In genomic region chr14:106694638-106695393, GRCh38 we compare ENCODE assay signal across 8 cellular contexts.
DNase-seq lines count a peak whose midpoint lies in the region; ATAC-seq and TF ChIP-seq lines count a peak whose summit lies in the region.

No MANE protein-coding gene starts in this region.

- H2BK120ac ChIP-seq in neuronal stem cell (ENCODE audit: low read depth, low read length), result no peak overlapping the region

- H3K79me2 ChIP-seq in Loucy (ENCODE audit: insufficient read depth, low read length), result no peaks in the 10 kb centered on the region

- no peak overlapping the region for H3K9ac ChIP-seq in Loucy (ENCODE audit: low read depth, low read length, poor library complexity, severe bottlenecking)
- no peak overlapping the region for H3K9ac ChIP-seq in neuronal stem cell (ENCODE audit: low read depth, low read length, poor library complexity)

- no peak overlapping the region for H2AFZ ChIP-seq in Loucy (ENCODE audit: low read length)
- H2AFZ ChIP-seq in neuronal stem cell (ENCODE audit: low read length), result no peak overlapping the region

- H3K27ac ChIP-seq in right cardiac atrium (ENCODE audit: low read length) (no peak overlapping the region), aorta (ENCODE audit: low read depth in 1 of 2, low read length in 2 of 2) (no peak overlapping the region), neuronal stem cell (replicated peaks; ENCODE audit: low read length) (no peak overlapping the region)

- no peak overlapping the region for H2AK5ac ChIP-seq in neuronal stem cell (ENCODE audit: low read depth, low read length)

- no peak overlapping the region for H2BK5ac ChIP-seq in neuronal stem cell (ENCODE audit: low read length)

- 48% methylated on average over 19 of the region's 19 CpGs for WGBS in right cardiac atrium
- WGBS in aorta, 2 donors, result 53 to 65% methylated on average over 9 to 19 of the region's 19 CpGs
- WGBS in neuronal stem cell (ENCODE audit: extremely low coverage in 2 of 2, insufficient read length in 2 of 2, insufficient replicate concordance in 1 of 2), 2 donors, result no CpG with 5 or more reads among the region's 19 CpGs

- no peaks in the 10 kb centered on the region for H4K20me1 ChIP-seq in Loucy (ENCODE audit: insufficient read depth, low read length, poor library complexity, severe bottlenecking)

- H3K36me3 ChIP-seq in Loucy (ENCODE audit: insufficient read depth, low read length) (no peaks in the 10 kb centered on the region), aorta (ENCODE audit: control insufficient read depth in 1 of 2, insufficient read depth in 2 of 2, low read length in 1 of 2) (no peaks in the 10 kb centered on the region), neuronal stem cell (replicated peaks in 1 of 2; ENCODE audit: control insufficient read depth in 2 of 2, insufficient read depth in 2 of 2, low read length in 2 of 2) (no peaks in the 10 kb centered on the region)

- no peaks in the 10 kb centered on the region for H3K79me1 ChIP-seq in neuronal stem cell (ENCODE audit: low read depth, low read length)

- H3K4me2 ChIP-seq in Loucy (ENCODE audit: low read depth, low read length, poor library complexity, severe bottlenecking), result no peak overlapping the region
- no peak overlapping the region for H3K4me2 ChIP-seq in neuronal stem cell (ENCODE audit: insufficient read depth, low read length, poor library complexity, severe bottlenecking)

- H3K27me3 ChIP-seq in Loucy (ENCODE audit: insufficient read depth, low read length, poor library complexity, severe bottlenecking) (no peaks in the 10 kb centered on the region), right cardiac atrium (ENCODE audit: control insufficient read depth, insufficient read depth) (no peaks in the 10 kb centered on the region), aorta (ENCODE audit: control insufficient read depth in 1 of 2, insufficient read depth in 2 of 2, low read length in 1 of 2) (no peaks in the 10 kb centered on the region), neuronal stem cell (ENCODE audit: control insufficient read depth in 3 of 3, insufficient read depth in 3 of 3, low read depth in 1 of 3, low read length in 3 of 3) (no peaks in the 10 kb centered on the region)

- no peak overlapping the region for H3K14ac ChIP-seq in neuronal stem cell (ENCODE audit: low read length)

- H2BK15ac ChIP-seq in neuronal stem cell (ENCODE audit: low read length), result no peak overlapping the region

- peaks cover 8% of the 10 kb centered on the region; the same call in 1 of the 2 replicates for H3F3A ChIP-seq in Loucy (ENCODE audit: low read depth)

- H4K8ac ChIP-seq in neuronal stem cell (ENCODE audit: low read depth, low read length), result no peak overlapping the region

- intact Hi-C loops in right cardiac atrium (cut with DNase I), result no loop called here
- intact Hi-C loops in aorta (cut with DNase I), result no loop called here

- no peak overlapping the region for H3K18ac ChIP-seq in neuronal stem cell (ENCODE audit: low read length)

- H3K9me2 ChIP-seq in Loucy (replicated peaks; ENCODE audit: low read depth, low read length), result no peaks in the 10 kb centered on the region

- no peak overlapping the region for H3K4me3 ChIP-seq in Loucy (ENCODE audit: low read length, poor library complexity, severe bottlenecking)
- H3K4me3 ChIP-seq in right cardiac atrium (ENCODE audit: low read length), result no peak overlapping the region
- H3K4me3 ChIP-seq in aorta (ENCODE audit: low read length in 2 of 2), result no peak overlapping the region
- no peak overlapping the region for H3K4me3 ChIP-seq in neuronal stem cell (ENCODE audit: low read length in 2 of 2)

- no peak overlapping the region for H4K91ac ChIP-seq in neuronal stem cell (ENCODE audit: low read depth, low read length, poor library complexity)

- no peak overlapping the region for H3K4ac ChIP-seq in neuronal stem cell (ENCODE audit: low read length)

- DNase-seq in activated CD4-positive, alpha-beta T cell treated with anti-CD3 and anti-CD28 coated beads for 48 hours, result peak; percentile 85
- DNase-seq in right cardiac atrium, result peak in 2 of 3 donors; percentile 39 to 68
- peak; percentile 63 to 75 for DNase-seq in aorta
- DNase-seq in occipital lobe (lab: John Stamatoyannopoulos, UW), result no peak
- DNase-seq in NCI-H446 (lab: John Stamatoyannopoulos, UW), result no peak
- DNase-seq in neuronal stem cell (ENCODE audit: low spot score), result no peak

- H3K4me1 ChIP-seq in Loucy (ENCODE audit: insufficient read depth, low read length, poor library complexity, severe bottlenecking) (peaks cover 17% of the 10 kb centered on the region), right cardiac atrium (ENCODE audit: control insufficient read depth, insufficient read depth, low read length) (no peaks in the 10 kb centered on the region), aorta (ENCODE audit: control insufficient read depth in 1 of 2, insufficient read depth in 2 of 2, low read length in 2 of 2) (no peaks in the 10 kb centered on the region), neuronal stem cell (ENCODE audit: control insufficient read depth in 2 of 2, insufficient read depth in 1 of 2, low read depth in 1 of 2, low read length in 2 of 2) (no peaks in the 10 kb centered on the region)

- no peak overlapping the region for H3K23ac ChIP-seq in neuronal stem cell (ENCODE audit: low read depth, low read length, poor library complexity)

- peak; percentile 90 for TF ChIP-seq CTCF in GM12873 (IDR thresholded peaks at IDR 0.05; ENCODE audit: insufficient read depth, low read depth, low read length, missing control alignments)
- peak; percentile 55; the same call in 1 of the 2 replicates for TF ChIP-seq CTCF in Loucy (conservative IDR thresholded peaks at IDR 0.05; ENCODE audit: low read length)

- ATAC-seq in right cardiac atrium (no peak), aorta (ENCODE audit: low FRiP score) (no peak)

- H3K9me3 ChIP-seq in Loucy (ENCODE audit: insufficient read depth, low read depth, low read length), result peaks cover 5% of the 10 kb centered on the region; the same call in 1 of the 2 replicates
- H3K9me3 ChIP-seq in right cardiac atrium (ENCODE audit: control insufficient read depth, low read length), result no peaks in the 10 kb centered on the region
- H3K9me3 ChIP-seq in aorta (ENCODE audit: control insufficient read depth, low read length), result no peaks in the 10 kb centered on the region
- H3K9me3 ChIP-seq in neuronal stem cell (replicated peaks in 1 of 2; ENCODE audit: control insufficient read depth in 2 of 2, insufficient read depth in 1 of 2, low read depth in 1 of 2, low read length in 2 of 2), result peaks cover 0 to 14% of the 10 kb centered on the region in 2 donors

- no peak overlapping the region for H2BK12ac ChIP-seq in neuronal stem cell (ENCODE audit: low read length)

Comparison
In these comparisons a context has a peak if more than half of its experiments do, and no peak if none do; other contexts are left out.
1. DNase-seq: peak in activated CD4-positive, alpha-beta T cell treated with anti-CD3 and anti-CD28 coated beads for 48 hours (single experiment), right cardiac atrium (2 of 3) and aorta (2 of 2); none in occipital lobe (single experiment), NCI-H446 (0 of 2) and neuronal stem cell (single experiment).